ENCODE assay signal across 22 cellular contexts in the genomic region with DNA sequence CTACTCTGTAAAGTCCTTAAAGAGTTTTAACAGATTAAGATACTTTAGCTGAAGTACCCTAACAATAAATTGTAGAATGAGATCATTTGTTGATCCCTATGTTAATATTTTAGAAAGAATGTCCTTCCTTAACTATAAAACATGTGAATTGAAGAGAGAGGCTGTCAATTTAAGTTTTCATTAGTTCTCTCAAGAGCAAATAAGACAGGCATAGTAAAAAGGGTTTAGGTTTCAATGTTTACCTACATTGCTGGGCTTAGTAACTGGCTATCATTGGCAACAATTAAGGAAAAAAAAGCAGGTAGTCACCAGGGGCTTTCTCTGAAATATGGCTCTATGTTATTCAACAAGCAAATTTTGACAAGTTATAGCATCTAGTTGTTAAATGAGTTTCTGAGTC.
DNase-seq lines count a peak whose midpoint lies in the region; ATAC-seq and TF ChIP-seq lines count a peak whose summit lies in the region.
"Had no signal": no experiment of that assay in that cellular context is flagged by ENCODE, and none has a peak within 500 bp of the region (broad histone marks: within the 10 kb centered on the region; RNA-seq: fewer than 3 reads in every experiment).

No MANE protein-coding gene starts in this region.

- CTCF ChIA-PET in CD8-positive, alpha-beta memory T cell (lab: Charles Lee), result no interaction called here

- H3F3A ChIP-seq in MM.1S (ENCODE audit: insufficient read depth, low read length), result peaks cover 22% of the 10 kb centered on the region

- no peaks in the 10 kb centered on the region for H3K9me3 ChIP-seq in CD8-positive, alpha-beta memory T cell (ENCODE audit: low read length)
- no peaks in the 10 kb centered on the region for H3K9me3 ChIP-seq in MM.1S (replicated peaks; ENCODE audit: insufficient read depth, low read length)
- H3K9me3 ChIP-seq in OCI-LY3 (ENCODE audit: insufficient read depth, low read length), result no peaks in the 10 kb centered on the region
- H3K9me3 ChIP-seq: HAP-1, upper lobe of left lung had no signal

- no peak for DNase-seq in CD8-positive, alpha-beta memory T cell
- DNase-seq in MM.1S (no peak), natural killer cell (no peak), osteocyte (ENCODE audit: extremely low spot score, unreplicated experiment) (no peak)
- DNase-seq: activated naive CD4-positive, alpha-beta T cell treated with anti-CD3 and anti-CD28 coated beads for 36 hours; activated T-cell treated with anti-CD3 and anti-CD28 coated beads, Interleukin-2, amount 50 U/mL, for 48 hours; hippocampal formation; NCI-H187; NCI-H226; NCI-H774; stimulated activated CD4-positive, alpha-beta T cell treated with anti-CD3 and anti-CD28 coated beads, Interleukin-12 subunit alpha, Interleukin-12 subunit beta, amount 100 ng/mL, for 4 hours; stimulated activated CD4-positive, alpha-beta T cell treated with anti-CD3 and anti-CD28 coated beads, Interleukin-4, amount 100 ng/mL, for 1 hour; upper lobe of left lung had no signal

- H3K4me1 Mint-ChIP-seq in CD8-positive, alpha-beta memory T cell, result peaks cover 17 to 53% (median 24%) of the 10 kb centered on the region in 3 donors
- H3K4me1 Mint-ChIP-seq in natural killer cell, result peaks cover 4 to 11% of the 10 kb centered on the region in 2 donors
- peaks cover 3% of the 10 kb centered on the region for H3K4me1 Mint-ChIP-seq in osteocyte (ENCODE audit: unreplicated experiment)
- H3K4me1 Mint-ChIP-seq: brain had no signal

- intact Hi-C loops in natural killer cell (cut with micrococcal nuclease), result no loop called here

- no peaks in the 10 kb centered on the region for H3K27me3 ChIP-seq in CD8-positive, alpha-beta memory T cell (ENCODE audit: insufficient read depth, low read length, poor library complexity, severe bottlenecking)
- H3K27me3 ChIP-seq in MM.1S (replicated peaks; ENCODE audit: insufficient read depth, low read length), result no peaks in the 10 kb centered on the region
- H3K27me3 ChIP-seq in OCI-LY3 (ENCODE audit: low read depth, low read length), result no peaks in the 10 kb centered on the region
- H3K27me3 ChIP-seq: upper lobe of left lung had no signal

- no peak overlapping the region for H3K4me3 Mint-ChIP-seq in CD8-positive, alpha-beta memory T cell
- H3K4me3 Mint-ChIP-seq in natural killer cell (no peak overlapping the region), osteocyte (ENCODE audit: unreplicated experiment) (no peak overlapping the region)
- H3K4me3 Mint-ChIP-seq: activated naive CD4-positive, alpha-beta T cell treated with anti-CD3 and anti-CD28 coated beads for 36 hours; brain had no signal

- no peak overlapping the region for H2AFZ ChIP-seq in MM.1S (ENCODE audit: low read length)
- H2AFZ ChIP-seq in OCI-LY3 (ENCODE audit: low read depth, low read length), result no peak overlapping the region

- H3K79me2 ChIP-seq in MM.1S (ENCODE audit: low read length), result peaks cover 52% of the 10 kb centered on the region
- peaks cover 55% of the 10 kb centered on the region for H3K79me2 ChIP-seq in OCI-LY3 (ENCODE audit: low read length)

- H3K9ac ChIP-seq in MM.1S (ENCODE audit: low read length) (no peak overlapping the region), OCI-LY3 (ENCODE audit: low read length) (no peak overlapping the region)

- peaks cover 6% of the 10 kb centered on the region for H3K36me3 ChIP-seq in CD8-positive, alpha-beta memory T cell (ENCODE audit: insufficient read depth, low read length)
- H3K36me3 ChIP-seq in MM.1S (replicated peaks; ENCODE audit: insufficient read depth, low read length) (no peaks in the 10 kb centered on the region), OCI-LY3 (replicated peaks; ENCODE audit: low read depth, low read length) (peaks cover 13% of the 10 kb centered on the region)
- H3K36me3 ChIP-seq: upper lobe of left lung had no signal

- H4K20me1 ChIP-seq in MM.1S (ENCODE audit: insufficient read depth, low read length), result no peaks in the 10 kb centered on the region
- peaks cover 30% of the 10 kb centered on the region for H4K20me1 ChIP-seq in OCI-LY3 (ENCODE audit: insufficient read depth, low read length)

- peak overlapping the region in 7 of 8 donors; percentile 14 to 73 (median 44) for H3K27ac Mint-ChIP-seq in CD8-positive, alpha-beta memory T cell
- peak overlapping the region; percentile 1 to 33 for H3K27ac Mint-ChIP-seq in natural killer cell
- no peak overlapping the region for H3K27ac Mint-ChIP-seq in osteocyte (ENCODE audit: unreplicated experiment)
- H3K27ac Mint-ChIP-seq: activated naive CD4-positive, alpha-beta T cell treated with anti-CD3 and anti-CD28 coated beads for 36 hours had no signal

- no peaks in the 10 kb centered on the region for H3K9me2 ChIP-seq in MM.1S (replicated peaks; ENCODE audit: insufficient read depth, low read length)

- H3K27ac ChIP-seq in CD8-positive, alpha-beta memory T cell (ENCODE audit: low read depth, low read length), result no peak overlapping the region
- H3K27ac ChIP-seq in MM.1S (ENCODE audit: low read length) (peak overlapping the region; percentile 47; the same call in 1 of the 2 replicates), OCI-LY3 (ENCODE audit: low read length) (peak overlapping the region; percentile 78)
- H3K27ac ChIP-seq: C4-2B, SK-N-MC, upper lobe of left lung had no signal

- H3K4me3 ChIP-seq in CD8-positive, alpha-beta memory T cell (ENCODE audit: low read length), result no peak overlapping the region
- H3K4me3 ChIP-seq in MM.1S (ENCODE audit: low read length) (peak overlapping the region; percentile 46; the same call in 1 of the 2 replicates), OCI-LY3 (ENCODE audit: low read length) (no peak overlapping the region)
- H3K4me3 ChIP-seq: HAP-1, K562, SK-N-MC, upper lobe of left lung had no signal

- no peak for ATAC-seq in natural killer cell
- ATAC-seq in GM19395 (IDR thresholded peaks at IDR 0.05; ENCODE audit: unreplicated experiment), result no peak
- no peak for ATAC-seq in GM19023 (IDR thresholded peaks at IDR 0.05; ENCODE audit: unreplicated experiment)
- ATAC-seq: K562, sciatic nerve had no signal

- H3K4me2 ChIP-seq in MM.1S (ENCODE audit: low read depth, low read length) (peak overlapping the region; percentile 66), OCI-LY3 (ENCODE audit: low read length) (peak overlapping the region; percentile 79; the same call in 1 of the 2 replicates)

- no peaks in the 10 kb centered on the region for H3K9me3 Mint-ChIP-seq in CD8-positive, alpha-beta memory T cell
- H3K9me3 Mint-ChIP-seq in natural killer cell (no peaks in the 10 kb centered on the region), osteocyte (ENCODE audit: unreplicated experiment) (peaks cover 4% of the 10 kb centered on the region)
- H3K9me3 Mint-ChIP-seq: activated naive CD4-positive, alpha-beta T cell treated with anti-CD3 and anti-CD28 coated beads for 36 hours; brain had no signal

- TF ChIP-seq CTCF in MM.1S (IDR thresholded peaks at IDR 0.05; ENCODE audit: low read length), result no peak
- no peak for TF ChIP-seq CTCF in OCI-LY3 (IDR thresholded peaks at IDR 0.05; ENCODE audit: low read depth, low read length)
- no peak for TF ChIP-seq CTCF in natural killer cell (IDR thresholded peaks at IDR 0.05)
- no peak for TF ChIP-seq CTCF in osteocyte (IDR thresholded peaks at IDR 0.05)

- H3K4me1 ChIP-seq in CD8-positive, alpha-beta memory T cell (ENCODE audit: insufficient read depth, low read length), result no peaks in the 10 kb centered on the region
- H3K4me1 ChIP-seq in MM.1S (ENCODE audit: low read length) (peaks cover 40% of the 10 kb centered on the region), OCI-LY3 (ENCODE audit: low read length) (peaks cover 26% of the 10 kb centered on the region)
- H3K4me1 ChIP-seq: upper lobe of left lung had no signal

- peaks cover 0 to 3% of the 10 kb centered on the region in 2 donors for H3K27me3 Mint-ChIP-seq in CD8-positive, alpha-beta memory T cell
- H3K27me3 Mint-ChIP-seq in natural killer cell (ENCODE audit: low read depth in 2 of 2) (no peaks in the 10 kb centered on the region), osteocyte (ENCODE audit: unreplicated experiment) (no peaks in the 10 kb centered on the region)
- H3K27me3 Mint-ChIP-seq: brain had no signal

- H3K36me3 Mint-ChIP-seq in CD8-positive, alpha-beta memory T cell, result peaks cover 0 to 55% (median 2%) of the 10 kb centered on the region in 3 donors
- no peaks in the 10 kb centered on the region for H3K36me3 Mint-ChIP-seq in natural killer cell
- peaks cover 5% of the 10 kb centered on the region for H3K36me3 Mint-ChIP-seq in osteocyte (ENCODE audit: unreplicated experiment)

- POLR2A ChIA-PET in CD8-positive, alpha-beta memory T cell (lab: Charles Lee), result no interaction called here
